ENCODE assay signal across 9 cellular contexts in genomic region chr21:28221984-28222383, GRCh38.
"Had no signal": no experiment of that assay in that cellular context is flagged by ENCODE, and none has a peak within 500 bp of the region (broad histone marks: within the 10 kb centered on the region; RNA-seq: fewer than 3 reads in every experiment).

No MANE protein-coding gene starts in this region.

- H3K27ac Mint-ChIP-seq: HFFc6, IgD-negative memory B cell had no signal

- FAIRE-seq: HepG2 had no signal

- DNase-seq: GOT3, H7, HFFc6, KBM-7 had no signal

- ATAC-seq: HCT116, HepG2 had no signal

- H3K9me3 Mint-ChIP-seq: HFFc6 had no signal

- H3K4me1 Mint-ChIP-seq: IgD-negative memory B cell had no signal

- H3K27ac ChIP-seq: HL-60 had no signal

- H3K36me3 ChIP-seq: HAP-1 had no signal

- H3K4me3 ChIP-seq: HAP-1 had no signal

- H3K4me1 ChIP-seq: HAP-1 had no signal

- H3K4me3 Mint-ChIP-seq: HFFc6, IgD-negative memory B cell had no signal

- H3K9me3 ChIP-seq: HAP-1 had no signal

- H3K36me3 Mint-ChIP-seq: IgD-negative memory B cell had no signal

- H3K27me3 Mint-ChIP-seq: IgD-negative memory B cell had no signal
